17 cellular contexts compared by ENCODE assay signal in the genomic region with DNA sequence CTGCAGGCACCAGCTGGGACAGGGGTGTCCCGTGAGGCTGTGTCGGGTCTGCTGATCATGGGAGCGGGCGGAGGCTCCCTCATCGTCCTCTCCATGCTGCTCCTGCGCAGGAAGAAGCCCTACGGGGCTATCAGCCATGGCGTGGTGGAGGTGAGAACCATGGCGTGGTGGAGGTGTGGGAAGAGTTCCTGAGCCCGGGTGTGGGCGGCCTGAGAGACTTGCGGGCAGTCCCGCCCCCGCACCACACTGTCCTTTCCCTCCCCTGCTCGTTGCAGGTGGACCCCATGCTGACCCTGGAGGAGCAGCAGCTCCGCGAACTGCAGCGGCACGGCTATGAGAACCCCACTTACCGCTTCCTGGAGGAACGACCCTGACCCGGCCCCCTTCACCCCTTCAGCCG. TPM values are rescaled to one million over a fixed set of nuclear protein-coding genes. Genes with fewer than 3 reads are reported as not detected.
DNase-seq lines count a peak whose midpoint lies in the region; ATAC-seq, FAIRE-seq and TF ChIP-seq lines count a peak whose summit lies in the region.
"Had no signal": no experiment of that assay in that cellular context is flagged by ENCODE, and none has a peak within 500 bp of the region (broad histone marks: within the 10 kb centered on the region; RNA-seq: fewer than 3 reads in every experiment).

No MANE protein-coding gene starts in this region.

- TF ChIP-seq CTCF in A549 (IDR thresholded peaks at IDR 0.05), result no peak

- no peaks in the 10 kb centered on the region for H3K9me3 ChIP-seq in A549
- H3K9me3 ChIP-seq in HUES6 (ENCODE audit: control insufficient read depth, insufficient read depth, low read depth, low read length), result no peaks in the 10 kb centered on the region
- H3K9me3 ChIP-seq: MG63, thoracic aorta had no signal

- intact Hi-C loops in dendritic cell treated with granulocyte-macrophage colony-stimulating factor and Interleukin-4, amounts not matched to agents 40 ng/mL and 50 ng/mL, for 4 days (cut with micrococcal nuclease), result loop anchor here (1.0 kb wide), 1 partner anchor 53 kb away; no protein-coding TSS in a partner anchor

- WGBS in A549 (ENCODE audit: missing lambda C conversion rate), result 72% methylated on average over 23 of the region's 23 CpGs

- peak overlapping the region; percentile 21 for H3K27ac Mint-ChIP-seq in dendritic cell treated with granulocyte-macrophage colony-stimulating factor and Interleukin-4, amounts not matched to agents 40 ng/mL and 50 ng/mL, for 4 days
- H3K27ac Mint-ChIP-seq: activated CD4-positive, alpha-beta memory T cell treated with anti-CD3 and anti-CD28 coated beads, Interleukin-2, amount 10 ng/mL, durations not matched to agents 7 days and 5 days; CD4-positive, CD25-positive, alpha-beta regulatory T cell had no signal

- H3K4me3 ChIP-seq in A549 (no peak overlapping the region), HUES6 (ENCODE audit: low read depth, low read length) (0 out of 2 replicates have a peak overlapping the region, but pooled peaks have one; percentile 8)
- H3K4me3 ChIP-seq: MG63, thoracic aorta had no signal

- peak overlapping the region; percentile 55; the same call in 1 of the 3 replicates for H3K4me2 ChIP-seq in A549

- H3K27me3 Mint-ChIP-seq in dendritic cell treated with granulocyte-macrophage colony-stimulating factor and Interleukin-4, amounts not matched to agents 40 ng/mL and 50 ng/mL, for 4 days, result peaks cover 38% of the 10 kb centered on the region

- H3K27ac ChIP-seq in A549, result no peak overlapping the region
- H3K27ac ChIP-seq in HUES6 (ENCODE audit: low read depth, low read length), result no peak overlapping the region
- H3K27ac ChIP-seq: thoracic aorta had no signal

- FAIRE-seq in A549 (lab: Jason Lieb, UNC), result no peak
- FAIRE-seq: urothelium cell line had no signal

- no peak for TF ChIP-seq RAD21 in A549 (conservative IDR thresholded peaks at IDR 0.05 in 1 of 2, IDR thresholded peaks at IDR 0.05 in 1 of 2)

- peaks cover 23% of the 10 kb centered on the region for H3K27me3 ChIP-seq in HUES6 (ENCODE audit: control insufficient read depth, insufficient read depth, low read length)
- H3K27me3 ChIP-seq: MG63 had no signal

- no peak overlapping the region for H3K9ac ChIP-seq in HUES6 (ENCODE audit: low read length)

- H3K4me1 ChIP-seq in A549 (peaks cover 7% of the 10 kb centered on the region), HUES6 (ENCODE audit: control insufficient read depth, insufficient read depth, low read length) (peaks cover 8% of the 10 kb centered on the region)

- H3K36me3 Mint-ChIP-seq in dendritic cell treated with granulocyte-macrophage colony-stimulating factor and Interleukin-4, amounts not matched to agents 40 ng/mL and 50 ng/mL, for 4 days (ENCODE audit: low read depth), result no peaks in the 10 kb centered on the region
- H3K36me3 Mint-ChIP-seq: CD4-positive, CD25-positive, alpha-beta regulatory T cell had no signal

- no peak for TF ChIP-seq POLR2A in A549 (IDR thresholded peaks at IDR 0.05; ENCODE audit: low read length)

- no peaks in the 10 kb centered on the region for H3K9me3 Mint-ChIP-seq in dendritic cell treated with granulocyte-macrophage colony-stimulating factor and Interleukin-4, amounts not matched to agents 40 ng/mL and 50 ng/mL, for 4 days
- H3K9me3 Mint-ChIP-seq: activated CD4-positive, alpha-beta memory T cell treated with anti-CD3 and anti-CD28 coated beads, Interleukin-2, amount 10 ng/mL, durations not matched to agents 7 days and 5 days; activated T-helper 1 cell treated with anti-CD3 and anti-CD28 coated beads, Interleukin-12 subunit alpha, Interleukin-12 subunit beta, Interleukin-2, Interleukin-4 antibody, amounts not matched to agents 30 ng/mL and 10 ng/mL and 1 ng/mL, durations not matched to agents 14 hours and 24 hours and 36 hours; central memory CD8-positive, alpha-beta T cell; stimulated activated naive CD8-positive, alpha-beta T cell treated with anti-CD3 and anti-CD28 coated beads, Interleukin-15, amount 100 ng/mL, for 72 hours had no signal

- POLR2A ChIA-PET in A549 (lab: Yijun Ruan, JAX), result interaction anchor here (0.9 to 1.1 kb wide), 4 partner anchors 9 to 131 kb away, joined by 3 to 12 read pairs (median 5); a partner anchor contains a TSS

- 0 out of 2 replicates have a peak, but pooled peaks cover 3% of the 10 kb centered on the region for H3K36me3 ChIP-seq in HUES6 (ENCODE audit: control insufficient read depth, insufficient read depth, low read length)
- H3K36me3 ChIP-seq: MG63, thoracic aorta had no signal

- CTCF ChIA-PET in A549 (lab: Yijun Ruan, JAX), result interaction anchor here (0.8 to 17.6 kb wide), 8 partner anchors 15 to 330 kb away, joined by 3 to 402 read pairs (median 3); a partner anchor contains a TSS

- no peak for TF ChIP-seq EP300 in A549 (IDR thresholded peaks at IDR 0.05)

- no peak overlapping the region for H3K4me3 Mint-ChIP-seq in dendritic cell treated with granulocyte-macrophage colony-stimulating factor and Interleukin-4, amounts not matched to agents 40 ng/mL and 50 ng/mL, for 4 days
- H3K4me3 Mint-ChIP-seq: activated CD4-positive, alpha-beta memory T cell treated with anti-CD3 and anti-CD28 coated beads, Interleukin-2, amount 10 ng/mL, durations not matched to agents 7 days and 5 days; activated T-helper 1 cell treated with anti-CD3 and anti-CD28 coated beads, Interleukin-12 subunit alpha, Interleukin-12 subunit beta, Interleukin-2, Interleukin-4 antibody, amounts not matched to agents 30 ng/mL and 10 ng/mL and 1 ng/mL, durations not matched to agents 14 hours and 24 hours and 36 hours; CD4-positive, CD25-positive, alpha-beta regulatory T cell; central memory CD8-positive, alpha-beta T cell; T-helper 17 cell had no signal

- H3K4me1 Mint-ChIP-seq in dendritic cell treated with granulocyte-macrophage colony-stimulating factor and Interleukin-4, amounts not matched to agents 40 ng/mL and 50 ng/mL, for 4 days (ENCODE audit: low read depth), result peaks cover 11% of the 10 kb centered on the region

- ATAC-seq in A549, result no peak
- no peak for ATAC-seq in GM18868 (IDR thresholded peaks at IDR 0.05; ENCODE audit: unreplicated experiment)
- ATAC-seq in GM19452 (IDR thresholded peaks at IDR 0.05; ENCODE audit: unreplicated experiment), result no peak
- no peak for ATAC-seq in GM18867 (IDR thresholded peaks at IDR 0.05; ENCODE audit: unreplicated experiment)

- DNase-seq in A549 (ENCODE audit: low read depth in 1 of 2, low spot score in 1 of 2), result no peak
- DNase-seq: KG1, NCI-H2171 treated with DMSO at 0.1 percent for 48 hours had no signal

TF ChIP-seq in A549, 52 proteins besides CTCF, POLR2A, EP300 and RAD21:
- no peak for TF ChIP-seq POLR2AphosphoS2 (conservative IDR thresholded peaks at IDR 0.05; ENCODE audit: low read length)
- TF ChIP-seq CBX2 (IDR thresholded peaks at IDR 0.05; ENCODE audit: borderline replicate concordance, low read depth), result no peak
- TF ChIP-seq, protein P1, sequence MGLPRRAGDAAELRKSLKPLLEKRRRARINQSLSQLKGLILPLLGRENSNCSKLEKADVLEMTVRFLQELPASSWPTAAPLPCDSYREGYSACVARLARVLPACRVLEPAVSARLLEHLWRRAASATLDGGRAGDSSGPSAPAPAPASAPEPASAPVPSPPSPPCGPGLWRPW (IDR thresholded peaks at IDR 0.05), result no peak
- TF ChIP-seq HOXB5 (CRISPR knock-in tag; IDR thresholded peaks at IDR 0.05), result no peak
- TF ChIP-seq TP53 (CRISPR knock-in tag; IDR thresholded peaks at IDR 0.05), result no peak
- TF ChIP-seq KDM1A (IDR thresholded peaks at IDR 0.05; ENCODE audit: low read depth), result no peak
TF ChIP-seq in A549: peak in this region for 0.

RNA-seq across cellular contexts. Expression of a gene that starts 10.7 kb away (rescaled TPM):
- 55.3 and 60.4 TPM in 2 replicates for polyA plus RNA-seq in A549 (2011; rRNA removed)
- 63.3 and 100 TPM in 2 replicates for polyA plus RNA-seq in A549 (2012; cell fraction: cytosol; rRNA removed)
- 124 and 186 TPM in 2 replicates for polyA plus RNA-seq in A549 (2012; cell fraction: nucleus; rRNA removed)
- polyA plus RNA-seq in A549 (2017; fragmentation: RNase III; extraction: RNeasy Plus Mini Kit Qiagen cat#74134 plus additional on column Dnase treatment), result 52.1 to 54.8 TPM (median 54.7 TPM) in 3 replicates
- polyA minus RNA-seq in A549 (2011; rRNA and poly(A)+ RNA removed), result 21.6 and 32.7 TPM in 2 replicates
- polyA plus RNA-seq: CD4-positive, CD25-positive, alpha-beta regulatory T cell had no signal

RNA-seq across cellular contexts. Expression of a gene that starts 21.3 kb away (rescaled TPM):
- polyA plus RNA-seq in A549 (2011; rRNA removed), result 4.0 and 4.1 TPM in 2 replicates
- polyA plus RNA-seq in A549 (2012; cell fraction: cytosol; rRNA removed), result 9.6 and 11.4 TPM in 2 replicates
- 59.9 and 65.7 TPM in 2 replicates for polyA plus RNA-seq in A549 (2012; cell fraction: nucleus; rRNA removed)
- polyA plus RNA-seq in A549 (2017; fragmentation: RNase III; extraction: RNeasy Plus Mini Kit Qiagen cat#74134 plus additional on column Dnase treatment), result 8.5 to 14.8 TPM (median 9.6 TPM) in 3 replicates
- 8.8 and 9.4 TPM in 2 replicates for polyA minus RNA-seq in A549 (2011; rRNA and poly(A)+ RNA removed)

RNA-seq across cellular contexts. Expression of a gene that starts 22.4 kb away (rescaled TPM):
- polyA plus RNA-seq in A549 (2011; rRNA removed) (0.26 and 0.34 TPM in 2 replicates), A549 (2017; fragmentation: RNase III; extraction: RNeasy Plus Mini Kit Qiagen cat#74134 plus additional on column Dnase treatment) (0.21 to 0.75 TPM (median 0.54 TPM) in 3 replicates)
- polyA plus RNA-seq in A549 (2012; cell fraction: cytosol; rRNA removed), result 0.20 and 0.30 TPM in 2 replicates
- polyA plus RNA-seq in A549 (2012; cell fraction: nucleus; rRNA removed), result 0.76 and 0.80 TPM in 2 replicates
- 0.12 and 0.34 TPM in 2 replicates for polyA minus RNA-seq in A549 (2011; rRNA and poly(A)+ RNA removed)
- polyA plus RNA-seq: CD4-positive, CD25-positive, alpha-beta regulatory T cell had no signal

RNA-seq across cellular contexts. Expression of a gene that starts 23.3 kb away (rescaled TPM):
- polyA plus RNA-seq in A549 (2011; rRNA removed) (0.19 TPM in 1 of 2 replicates, not detected in the other), A549 (2017; fragmentation: RNase III; extraction: RNeasy Plus Mini Kit Qiagen cat#74134 plus additional on column Dnase treatment) (0.49 to 0.69 TPM in 2 of 3 replicates, not detected in the other)
- polyA plus RNA-seq in A549 (2012; cell fraction: cytosol; rRNA removed), result 0.30 and 0.38 TPM in 2 replicates
- 0.45 and 0.58 TPM in 2 replicates for polyA plus RNA-seq in A549 (2012; cell fraction: nucleus; rRNA removed)
- 2.2 TPM in 1 of 2 replicates, not detected in the other for polyA minus RNA-seq in A549 (2011; rRNA and poly(A)+ RNA removed)

RNA-seq across cellular contexts. Expression of a gene that starts 26.8 kb away (rescaled TPM):
- polyA plus RNA-seq in A549 (2011; rRNA removed) (0.27 and 0.30 TPM in 2 replicates), A549 (2017; fragmentation: RNase III; extraction: RNeasy Plus Mini Kit Qiagen cat#74134 plus additional on column Dnase treatment) (0.16 to 0.27 TPM (median 0.21 TPM) in 3 replicates)
- 0.04 and 0.10 TPM in 2 replicates for polyA plus RNA-seq in A549 (2012; cell fraction: cytosol; rRNA removed)
- polyA plus RNA-seq in A549 (2012; cell fraction: nucleus; rRNA removed), result 0.22 and 0.26 TPM in 2 replicates
- 0.05 and 0.37 TPM in 2 replicates for polyA minus RNA-seq in A549 (2011; rRNA and poly(A)+ RNA removed)
- polyA plus RNA-seq: CD4-positive, CD25-positive, alpha-beta regulatory T cell had no signal
